In genomic region chr5:14728109-14728938, GRCh38 we compare ENCODE assay signal across 11 cellular contexts.
DNase-seq lines count a peak whose midpoint lies in the region; ATAC-seq and TF ChIP-seq lines count a peak whose summit lies in the region.
"Had no signal": no experiment of that assay in that cellular context is flagged by ENCODE, and none has a peak within 500 bp of the region (broad histone marks: within the 10 kb centered on the region; RNA-seq: fewer than 3 reads in every experiment).

No MANE protein-coding gene starts in this region.

- peaks cover 18% of the 10 kb centered on the region for H3K36me3 Mint-ChIP-seq in activated CD8-positive, alpha-beta T cell treated with anti-CD3 and anti-CD28 coated beads for 36 hours (ENCODE audit: low read depth)

- H3K9me3 ChIP-seq in HUES64 (ENCODE audit: insufficient read depth, low read depth, low read length) (no peaks in the 10 kb centered on the region), ascending aorta (no peaks in the 10 kb centered on the region), smooth muscle cell (replicated peaks; ENCODE audit: low read depth) (no peaks in the 10 kb centered on the region), aorta (ENCODE audit: control insufficient read depth, low read length) (no peaks in the 10 kb centered on the region)
- H3K9me3 ChIP-seq: adrenal gland had no signal

- CTCF ChIA-PET in activated CD8-positive, alpha-beta T cell treated with anti-CD3 and anti-CD28 coated beads for 36 hours (lab: Charles Lee) = interaction anchor here (0.9 to 5.7 kb wide), 31 partner anchors 9 to 312 kb away, joined by 3 to 123 read pairs (median 6); partner anchors contain the start of gene ANKH

- H3K4me3 ChIP-seq in HUES64 (ENCODE audit: low read length) = peak overlapping the region; percentile 38
- no peak overlapping the region for H3K4me3 ChIP-seq in ascending aorta
- H3K4me3 ChIP-seq in smooth muscle cell = no peak overlapping the region
- H3K4me3 ChIP-seq in aorta (ENCODE audit: low read length in 2 of 2) = no peak overlapping the region
- H3K4me3 ChIP-seq: adrenal gland, GM12878, skin epidermis had no signal

- no peak overlapping the region for H3K4me2 ChIP-seq in smooth muscle cell

- no peak for TF ChIP-seq CTCF in ascending aorta (IDR thresholded peaks at IDR 0.05)
- TF ChIP-seq CTCF in activated CD8-positive, alpha-beta T cell treated with anti-CD3 and anti-CD28 coated beads for 36 hours (IDR thresholded peaks at IDR 0.05) = no peak
- no peak for TF ChIP-seq CTCF in smooth muscle cell (IDR thresholded peaks at IDR 0.05; ENCODE audit: borderline replicate concordance, insufficient read depth, poor library complexity, severe bottlenecking)

- no peaks in the 10 kb centered on the region for H4K20me1 ChIP-seq in smooth muscle cell (ENCODE audit: low read depth)

- no peak overlapping the region for H3K4me3 Mint-ChIP-seq in activated CD8-positive, alpha-beta T cell treated with anti-CD3 and anti-CD28 coated beads for 36 hours

- H3K27ac ChIP-seq in HUES64 (ENCODE audit: low read depth, low read length) (peak overlapping the region; percentile 92), ascending aorta (peak overlapping the region; percentile 17 to 58), smooth muscle cell (ENCODE audit: low read depth) (no peak overlapping the region), aorta (ENCODE audit: low read depth in 1 of 2, low read length in 2 of 2) (no peak overlapping the region)
- H3K27ac ChIP-seq: adrenal gland had no signal

- H3K4me1 ChIP-seq in HUES64 (ENCODE audit: insufficient read depth, low read length) (peaks cover 21% of the 10 kb centered on the region), ascending aorta (peaks cover 2 to 16% of the 10 kb centered on the region in 2 donors), smooth muscle cell (ENCODE audit: low read depth) (peaks cover 34% of the 10 kb centered on the region), aorta (ENCODE audit: control insufficient read depth in 1 of 2, insufficient read depth in 2 of 2, low read length in 2 of 2) (no peaks in the 10 kb centered on the region)
- H3K4me1 ChIP-seq: adrenal gland had no signal

- DNase-seq in ascending aorta (ENCODE audit: low spot score in 2 of 2) = no peak
- peak; percentile 76 for DNase-seq in inferior parietal cortex (ENCODE audit: extremely low spot score)
- peak; percentile 91 for DNase-seq in putamen (ENCODE audit: low spot score)
- no peak for DNase-seq in activated CD8-positive, alpha-beta T cell treated with anti-CD3 and anti-CD28 coated beads for 36 hours
- DNase-seq in smooth muscle cell (lab: John Stamatoyannopoulos, UW; ENCODE audit: unreplicated experiment) = no peak
- DNase-seq in aorta = no peak

- intact Hi-C loops in ascending aorta (cut with DNase I) = no loop called here
- intact Hi-C loops in activated CD8-positive, alpha-beta T cell treated with anti-CD3 and anti-CD28 coated beads for 36 hours (cut with micrococcal nuclease) = loop anchor here (5.0 kb wide), 1 partner anchor 144 kb away; the partner anchor contains the start of gene ANKH
- intact Hi-C loops in aorta (cut with DNase I) = loop anchor here (5.0 kb wide), 2 partner anchors 41 to 144 kb away; partner anchors contain the start of gene ANKH (in 1 of the 2)

- H2AFZ ChIP-seq in smooth muscle cell (ENCODE audit: low read depth) = no peak overlapping the region

- H3F3A ChIP-seq in smooth muscle cell (ENCODE audit: low read depth) = no peaks in the 10 kb centered on the region

- WGBS in HUES64 = 27% methylated on average over 20 of the region's 20 CpGs
- 89% methylated on average over 20 of the region's 20 CpGs for WGBS in smooth muscle cell (ENCODE audit: low lambda C conversion rate)
- 85 to 86% methylated on average over 20 of the region's 20 CpGs for WGBS in aorta, 2 donors

- H3K27ac Mint-ChIP-seq in activated CD8-positive, alpha-beta T cell treated with anti-CD3 and anti-CD28 coated beads for 36 hours = no peak overlapping the region

- H3K9me3 Mint-ChIP-seq in activated CD8-positive, alpha-beta T cell treated with anti-CD3 and anti-CD28 coated beads for 36 hours = no peaks in the 10 kb centered on the region

- ATAC-seq in activated CD8-positive, alpha-beta T cell treated with anti-CD3 and anti-CD28 coated beads for 36 hours = no peak
- ATAC-seq in GM19351 (IDR thresholded peaks at IDR 0.05; ENCODE audit: unreplicated experiment) = no peak
- ATAC-seq in aorta (ENCODE audit: low FRiP score) = no peak

- POLR2A ChIA-PET in activated CD8-positive, alpha-beta T cell treated with anti-CD3 and anti-CD28 coated beads for 36 hours (lab: Charles Lee) = interaction anchor here (0.7 to 1.9 kb wide), 3 partner anchors 18 to 142 kb away, joined by 3 to 6 read pairs (median 4); no protein-coding TSS in a partner anchor

- H3K27me3 ChIP-seq in HUES64 (ENCODE audit: insufficient read depth, low read length) (no peaks in the 10 kb centered on the region), ascending aorta (no peaks in the 10 kb centered on the region), smooth muscle cell (ENCODE audit: low read depth) (no peaks in the 10 kb centered on the region), aorta (ENCODE audit: control insufficient read depth in 1 of 2, insufficient read depth in 2 of 2, low read length in 1 of 2) (no peaks in the 10 kb centered on the region)
- H3K27me3 ChIP-seq: adrenal gland had no signal

- H3K27me3 Mint-ChIP-seq in activated CD8-positive, alpha-beta T cell treated with anti-CD3 and anti-CD28 coated beads for 36 hours = no peaks in the 10 kb centered on the region

- no peaks in the 10 kb centered on the region for H3K36me3 ChIP-seq in HUES64 (ENCODE audit: insufficient read depth, low read length)
- peaks cover 26 to 32% of the 10 kb centered on the region in 2 donors for H3K36me3 ChIP-seq in ascending aorta
- no peaks in the 10 kb centered on the region for H3K36me3 ChIP-seq in smooth muscle cell (ENCODE audit: low read depth)
- H3K36me3 ChIP-seq in aorta (ENCODE audit: control insufficient read depth in 1 of 2, insufficient read depth in 2 of 2, low read length in 1 of 2) = no peaks in the 10 kb centered on the region
- H3K36me3 ChIP-seq: adrenal gland had no signal

- peaks cover 6% of the 10 kb centered on the region for H3K4me1 Mint-ChIP-seq in activated CD8-positive, alpha-beta T cell treated with anti-CD3 and anti-CD28 coated beads for 36 hours (ENCODE audit: low read depth)

- H3K9ac ChIP-seq in HUES64 (ENCODE audit: low read depth, low read length) (peak overlapping the region; percentile 57), smooth muscle cell (ENCODE audit: low read depth) (no peak overlapping the region)

- H3K79me2 ChIP-seq in smooth muscle cell (ENCODE audit: low read depth) = no peaks in the 10 kb centered on the region

Comparison
In these comparisons a context has a peak if more than half of its experiments do, and no peak if none do; other contexts are left out.
1. H3K27ac ChIP-seq: peak in HUES64 (single experiment) and ascending aorta (2 of 2); none in smooth muscle cell (single experiment) and aorta (0 of 2).
2. DNase-seq: peak in inferior parietal cortex (single experiment) and putamen (single experiment); none in ascending aorta (0 of 2), activated CD8-positive, alpha-beta T cell treated with anti-CD3 and anti-CD28 coated beads for 36 hours (single experiment), smooth muscle cell (single experiment) and aorta (0 of 2).